16 cellular contexts compared by ENCODE assay signal in the genomic region with DNA sequence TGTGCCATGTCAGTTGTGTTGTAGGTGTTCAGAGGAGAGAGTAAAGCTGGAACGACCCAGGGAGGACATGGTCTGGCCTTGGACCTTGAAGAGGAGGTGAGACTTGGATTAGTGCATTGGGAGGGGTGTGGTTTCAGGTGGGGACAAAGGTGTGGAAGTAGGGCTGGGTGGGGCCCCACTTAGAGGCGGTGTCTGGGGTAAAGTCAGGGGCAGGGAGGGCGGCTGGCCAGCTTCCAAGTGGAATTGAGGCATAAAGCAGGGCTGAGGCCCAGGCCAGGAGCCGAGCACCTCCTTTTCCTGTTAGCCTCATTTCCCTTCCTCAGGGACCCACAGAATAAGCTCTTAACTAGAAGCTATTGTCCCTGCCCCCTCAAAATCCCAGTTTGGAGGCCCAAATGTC. TPM values are rescaled to one million over a fixed set of nuclear protein-coding genes. Genes with fewer than 3 reads are reported as not detected.
A peak's percentile ranks its signal among the peaks of the same experiment; 100 is the strongest.
DNase-seq lines count a peak whose midpoint lies in the region; ATAC-seq, FAIRE-seq and TF ChIP-seq lines count a peak whose summit lies in the region.
"Had no signal": no experiment of that assay in that cellular context is flagged by ENCODE, and none has a peak within 500 bp of the region (broad histone marks: within the 10 kb centered on the region; RNA-seq: fewer than 3 reads in every experiment).

No MANE protein-coding gene starts in this region.

- H3K4me3 ChIP-seq in K562 (no peak overlapping the region), keratinocyte (ENCODE audit: control insufficient read depth in 2 of 3, extremely low read depth in 1 of 3, insufficient read depth in 2 of 3, low read depth in 1 of 3, low read length in 3 of 3) (peak overlapping the region in 2 of 3 experiments; percentile 23 to 55), subcutaneous abdominal adipose tissue (ENCODE audit: low read depth in 1 of 5, low read length in 5 of 5) (no peak overlapping the region)
- no peak overlapping the region for H3K4me3 ChIP-seq in CD8-positive, alpha-beta T cell (ENCODE audit: low read depth, low read length)
- H3K4me3 ChIP-seq: cardiac muscle cell had no signal

- H3K27me3 ChIP-seq in K562 (ENCODE audit: control insufficient read depth in 2 of 2, insufficient read depth in 2 of 2, low read length in 2 of 2): peaks cover 0 to 5% of the 10 kb centered on the region in 2 experiments; a peak in 1 of 5 replicates
- no peaks in the 10 kb centered on the region for H3K27me3 ChIP-seq in keratinocyte (ENCODE audit: control insufficient read depth, extremely low read depth, insufficient read depth, low read length)
- H3K27me3 ChIP-seq in subcutaneous abdominal adipose tissue (ENCODE audit: control insufficient read depth in 5 of 5, insufficient read depth in 4 of 5, low read length in 5 of 5): no peaks in the 10 kb centered on the region
- H3K27me3 ChIP-seq in CD8-positive, alpha-beta T cell (ENCODE audit: insufficient read depth, low read length): no peaks in the 10 kb centered on the region
- H3K27me3 ChIP-seq: cardiac muscle cell had no signal

- POLR2A ChIA-PET in K562 (lab: Yijun Ruan, JAX): interaction anchor here (0.6 kb wide), 2 partner anchors 20 to 49 kb away, joined by 3 read pairs; no protein-coding TSS in a partner anchor
- POLR2A ChIA-PET in CD8-positive, alpha-beta T cell (lab: Charles Lee): interaction anchor here (0.6 kb wide), 1 partner anchor 248 kb away, joined by 4 read pairs; no protein-coding TSS in a partner anchor

- intact Hi-C loops in K562 (cut with micrococcal nuclease): no loop called here
- intact Hi-C loops in head of caudate nucleus (cut with DNase I): no loop called here
- intact Hi-C loops in CD8-positive, alpha-beta T cell (cut with DNase I, micrococcal nuclease): no loop called here

- no TSS peak for BruUV-seq in K562 (replicated peaks; lab: Mats Ljungman, UMichigan)

- H3K79me2 ChIP-seq in K562 (ENCODE audit: control insufficient read depth, insufficient read depth, low read length) (no peaks in the 10 kb centered on the region), keratinocyte (ENCODE audit: control insufficient read depth, insufficient read depth, low read length) (peaks cover 6% of the 10 kb centered on the region)

- H3K36me3 ChIP-seq in K562 (ENCODE audit: control insufficient read depth, insufficient read depth, low read length): no peaks in the 10 kb centered on the region
- no peaks in the 10 kb centered on the region for H3K36me3 ChIP-seq in keratinocyte (ENCODE audit: control insufficient read depth in 2 of 2, extremely low read depth in 1 of 2, insufficient read depth in 2 of 2, low read length in 2 of 2)
- no peaks in the 10 kb centered on the region for H3K36me3 ChIP-seq in subcutaneous abdominal adipose tissue (ENCODE audit: control insufficient read depth in 5 of 5, insufficient read depth in 5 of 5, low read length in 5 of 5)
- no peaks in the 10 kb centered on the region for H3K36me3 ChIP-seq in CD8-positive, alpha-beta T cell (ENCODE audit: insufficient read depth, low read length)
- H3K36me3 ChIP-seq: cardiac muscle cell had no signal

- H3K27ac ChIP-seq in K562 (ENCODE audit: extremely low read depth, low read depth, low read length) (no peak overlapping the region), keratinocyte (ENCODE audit: control insufficient read depth, insufficient read depth, low read length) (peak overlapping the region; percentile 71), subcutaneous abdominal adipose tissue (ENCODE audit: low read depth, low read length) (peak overlapping the region; percentile 37)
- H3K27ac ChIP-seq in CD8-positive, alpha-beta T cell (ENCODE audit: low read depth, low read length): no peak overlapping the region
- H3K27ac ChIP-seq: cardiac muscle cell had no signal

- no peak for TF ChIP-seq EP300 in K562 (IDR thresholded peaks at IDR 0.05; ENCODE audit: low read length)

- H3K9me3 Mint-ChIP-seq in HFFc6: no peaks in the 10 kb centered on the region
- H3K9me3 Mint-ChIP-seq in CD8-positive, alpha-beta T cell: peaks cover 5% of the 10 kb centered on the region
- H3K9me3 Mint-ChIP-seq: activated naive CD4-positive, alpha-beta T cell treated with anti-CD3 and anti-CD28 coated beads, Interleukin-2, amount 50 U/mL, for 24 hours; WTC11 had no signal

- WGBS in K562 (ENCODE audit: insufficient coverage, low coverage, missing lambda C conversion rate): 25% methylated on average over 2 of the region's 4 CpGs

- no peak for ATAC-seq in K562
- ATAC-seq in CD8-positive, alpha-beta T cell: no peak
- ATAC-seq: activated CD8-positive, alpha-beta memory T cell treated with anti-CD3 and anti-CD28 coated beads, Interleukin-2, amount 10 ng/mL, durations not matched to agents 7 days and 5 days; WTC11 had no signal

- no peaks in the 10 kb centered on the region for H3K9me1 ChIP-seq in K562 (ENCODE audit: control insufficient read depth, insufficient read depth, low read length)
- H3K9me1 ChIP-seq in keratinocyte (ENCODE audit: control insufficient read depth, extremely low read depth, insufficient read depth, low read length): no peaks in the 10 kb centered on the region

- H4K20me1 ChIP-seq in K562 (replicated peaks; ENCODE audit: control insufficient read depth, insufficient read depth, low read length) (no peaks in the 10 kb centered on the region), keratinocyte (ENCODE audit: control insufficient read depth, extremely low read depth, insufficient read depth, low read length) (no peaks in the 10 kb centered on the region)

- FAIRE-seq in K562 (lab: Jason Lieb, UNC) (no peak), keratinocyte (lab: Jason Lieb, UNC) (peak; percentile 62)
- FAIRE-seq: GM19239 had no signal

- DNase-seq in HFFc6 (no peak), K562 (ENCODE audit: extremely low read depth in 1 of 4, low spot score in 3 of 4) (no peak), keratinocyte (ENCODE audit: low read depth, low spot score) (no peak), inferior parietal cortex (ENCODE audit: extremely low spot score) (no peak), NCI-H1048 (lab: John Stamatoyannopoulos, UW) (no peak), head of caudate nucleus (no peak)
- DNase-seq in CD8-positive, alpha-beta T cell: no peak
- DNase-seq: activated CD8-positive, alpha-beta memory T cell treated with anti-CD3 and anti-CD28 coated beads, Interleukin-2, amount 10 ng/mL, durations not matched to agents 7 days and 5 days; CD8-positive, alpha-beta memory T cell; NCI-H2081; SK-N-SH had no signal

- dilution Hi-C loops in keratinocyte (cut with MboI; ENCODE audit: extremely low pct_ligation_motif_present, low sequenced_read_pairs): no loop called here

- peaks cover 65% of the 10 kb centered on the region for H3K4me1 Mint-ChIP-seq in HFFc6 (ENCODE audit: low read depth)
- H3K4me1 Mint-ChIP-seq in CD8-positive, alpha-beta T cell (ENCODE audit: low read depth): peaks cover 10% of the 10 kb centered on the region

- H3K9me3 ChIP-seq in K562 (replicated peaks; ENCODE audit: control insufficient read depth, insufficient read depth, low read depth, low read length) (no peaks in the 10 kb centered on the region), keratinocyte (ENCODE audit: control insufficient read depth, low read depth, low read length) (no peaks in the 10 kb centered on the region), subcutaneous abdominal adipose tissue (ENCODE audit: control insufficient read depth in 5 of 5, low read length in 5 of 5) (no peaks in the 10 kb centered on the region)
- no peaks in the 10 kb centered on the region for H3K9me3 ChIP-seq in CD8-positive, alpha-beta T cell (ENCODE audit: low read length)
- H3K9me3 ChIP-seq: SK-N-SH had no signal

- TF ChIP-seq CTCF in HFFc6 (IDR thresholded peaks at IDR 0.05) (no peak), K562 (IDR thresholded peaks at IDR 0.05 in 2 of 3, conservative IDR thresholded peaks at IDR 0.05 in 1 of 3; ENCODE audit: insufficient read depth in 2 of 3, low read depth in 1 of 3, low read length in 3 of 3) (no peak), keratinocyte (optimal IDR thresholded peaks at IDR 0.05 in 1 of 3, IDR thresholded peaks at IDR 0.05 in 1 of 3, conservative IDR thresholded peaks at IDR 0.05 in 1 of 3; ENCODE audit: extremely low read depth in 1 of 3, insufficient read depth in 2 of 3, low read length in 3 of 3) (no peak)
- TF ChIP-seq CTCF in CD8-positive, alpha-beta T cell (IDR thresholded peaks at IDR 0.05): no peak

- no peak overlapping the region for H3K4me3 Mint-ChIP-seq in HFFc6
- no peak overlapping the region for H3K4me3 Mint-ChIP-seq in CD8-positive, alpha-beta T cell
- H3K4me3 Mint-ChIP-seq: activated CD8-positive, alpha-beta memory T cell treated with anti-CD3 and anti-CD28 coated beads, Interleukin-2, amount 10 ng/mL, durations not matched to agents 7 days and 5 days; activated naive CD4-positive, alpha-beta T cell treated with anti-CD3 and anti-CD28 coated beads, Interleukin-2, amount 50 U/mL, for 24 hours; CD8-positive, alpha-beta memory T cell; WTC11 had no signal

- no peak for TF ChIP-seq POLR2A in K562 (conservative IDR thresholded peaks at IDR 0.05)

- H3K4me1 ChIP-seq in K562 (replicated peaks in 1 of 2; ENCODE audit: control insufficient read depth in 2 of 2, insufficient read depth in 2 of 2, low read length in 2 of 2): peaks cover 0 to 7% of the 10 kb centered on the region in 2 experiments; a peak in 3 of 5 replicates
- peaks cover 71% of the 10 kb centered on the region for H3K4me1 ChIP-seq in keratinocyte (ENCODE audit: control insufficient read depth, extremely low read depth, insufficient read depth, low read length)
- peaks cover 3 to 36% (median 5%) of the 10 kb centered on the region in 5 donors for H3K4me1 ChIP-seq in subcutaneous abdominal adipose tissue (ENCODE audit: control insufficient read depth in 5 of 5, insufficient read depth in 5 of 5, low read length in 5 of 5)
- peaks cover 10% of the 10 kb centered on the region for H3K4me1 ChIP-seq in CD8-positive, alpha-beta T cell (ENCODE audit: insufficient read depth, low read length)

- H3K4me2 ChIP-seq in K562 (ENCODE audit: insufficient read depth, low read length) (no peak overlapping the region), keratinocyte (ENCODE audit: control insufficient read depth, extremely low read depth, insufficient read depth, low read depth, low read length) (peak overlapping the region; percentile 69)
- H3K4me2 ChIP-seq: SK-N-SH had no signal

- TF ChIP-seq RAD21 in K562 (CRISPR knock-in tag; conservative IDR thresholded peaks at IDR 0.05 in 1 of 2, IDR thresholded peaks at IDR 0.05 in 1 of 2): no peak

- no peaks in the 10 kb centered on the region for H3K36me3 Mint-ChIP-seq in HFFc6 (ENCODE audit: low read depth)
- H3K36me3 Mint-ChIP-seq in CD8-positive, alpha-beta T cell: no peaks in the 10 kb centered on the region
- H3K36me3 Mint-ChIP-seq: activated CD8-positive, alpha-beta memory T cell treated with anti-CD3 and anti-CD28 coated beads, Interleukin-2, amount 10 ng/mL, durations not matched to agents 7 days and 5 days; activated naive CD4-positive, alpha-beta T cell treated with anti-CD3 and anti-CD28 coated beads, Interleukin-2, amount 50 U/mL, for 24 hours; CD8-positive, alpha-beta memory T cell; WTC11 had no signal

- no peak overlapping the region for H2AFZ ChIP-seq in K562 (ENCODE audit: low read depth, low read length)
- H2AFZ ChIP-seq in keratinocyte (ENCODE audit: control insufficient read depth, low read length): no peak overlapping the region

- H3K27ac Mint-ChIP-seq in HFFc6: peak overlapping the region; percentile 60; the same call in 1 of the 2 replicates
- H3K27ac Mint-ChIP-seq in CD8-positive, alpha-beta T cell: no peak overlapping the region
- H3K27ac Mint-ChIP-seq: activated CD8-positive, alpha-beta memory T cell treated with anti-CD3 and anti-CD28 coated beads, Interleukin-2, amount 10 ng/mL, durations not matched to agents 7 days and 5 days; CD8-positive, alpha-beta memory T cell had no signal

- H3K27me3 Mint-ChIP-seq in HFFc6 (ENCODE audit: insufficient read depth): no peaks in the 10 kb centered on the region
- no peaks in the 10 kb centered on the region for H3K27me3 Mint-ChIP-seq in CD8-positive, alpha-beta T cell (ENCODE audit: low read depth)
- H3K27me3 Mint-ChIP-seq: activated CD8-positive, alpha-beta memory T cell treated with anti-CD3 and anti-CD28 coated beads, Interleukin-2, amount 10 ng/mL, durations not matched to agents 7 days and 5 days; activated naive CD4-positive, alpha-beta T cell treated with anti-CD3 and anti-CD28 coated beads, Interleukin-2, amount 50 U/mL, for 24 hours had no signal

- H3K9ac ChIP-seq in K562 (ENCODE audit: insufficient read depth in 1 of 2, low read depth in 2 of 2, low read length in 2 of 2) (no peak overlapping the region), keratinocyte (ENCODE audit: control insufficient read depth, extremely low read depth, insufficient read depth, low read length) (peak overlapping the region; percentile 71), subcutaneous abdominal adipose tissue (ENCODE audit: low read length in 5 of 5) (no peak overlapping the region)

- CTCF ChIA-PET in K562 (lab: Yijun Ruan, JAX; ENCODE audit: low intra/inter-chr PET ratio): no interaction called here
- CTCF ChIA-PET in CD8-positive, alpha-beta T cell (lab: Charles Lee): no interaction called here

- in situ Hi-C loops in K562 (cut with MboI): no loop called here

RNA-seq across cellular contexts. Expression of a gene that starts 36.2 kb away (rescaled TPM):
- total RNA-seq in HFFc6 (2021; fragmentation: NEBNext Ultra II Directional; extraction: Animal tissue kit (Norgen Biotek cat#: 25700)): 100 to 1,000 TPM in 3 of 6 experiments, 10 to 100 TPM in 3; 93.8 to 117 (median 98.7) TPM
- total RNA-seq in K562 (2011; cell fraction: chromatin; rRNA removed; ENCODE audit: low replicate concordance): 104 and 176 TPM in 2 replicates
- 86.7 and 89.5 TPM in 2 replicates for total RNA-seq in K562 (2011; cell fraction: nucleolus; rRNA removed)
- 74.4 and 75.0 TPM in 2 replicates for total RNA-seq in K562 (2011; cell fraction: nucleoplasm; rRNA removed)
- total RNA-seq in K562 (2014; rRNA removed): 27.6 and 37.5 TPM in 2 replicates
- total RNA-seq in K562 (2014; rRNA removed; fragmentation: Illumina TruSeq; extraction: Trizol): 22.5 and 25.6 TPM in 2 replicates
- 27.4 and 27.9 TPM in 2 replicates for total RNA-seq in K562 (2015; rRNA removed; fragmentation: Illumina TruSeq; extraction: Trizol)
- 43.3 and 48.1 TPM in 2 replicates for total RNA-seq in K562 (2021)
- polyA plus RNA-seq in K562 (2011; rRNA removed): 20.3 and 27.7 TPM in 2 replicates
- polyA plus RNA-seq in K562 (2011; cell fraction: cytosol; rRNA removed): 18.4 and 30.1 TPM in 2 replicates
- polyA plus RNA-seq in K562 (2011; cell fraction: nucleus; rRNA removed): 111 and 183 TPM in 2 replicates
- 37.0 and 76.9 TPM in 2 replicates for polyA plus RNA-seq in K562 (2012)
- polyA plus RNA-seq in K562 (2014; fragmentation: Illumina TruSeq; extraction: Trizol): 32.2 and 33.4 TPM in 2 replicates
- 10 to 100 TPM in 1 of 2 experiments, 1 to 10 TPM in 1; 9.4 to 13.0 TPM for polyA plus RNA-seq in K562 (2014; fragmentation: Nextera tagmentation; extraction: Ambion mirVana)
- 17.0 and 19.0 TPM in 2 replicates for polyA plus RNA-seq in K562 (2014; rRNA removed)
- 75.9 and 104 TPM in 2 replicates for polyA minus RNA-seq in K562 (2011; rRNA and poly(A)+ RNA removed)
- polyA minus RNA-seq in K562 (2011; cell fraction: cytosol; rRNA and poly(A)+ RNA removed): 66.1 and 94.5 TPM in 2 replicates
- 56.8 and 166 TPM in 2 replicates for polyA minus RNA-seq in K562 (2011; cell fraction: nucleus; rRNA and poly(A)+ RNA removed)
- 271 to 566 TPM (median 289 TPM) in 3 replicates for polyA plus RNA-seq in keratinocyte
- 139 TPM for polyA plus RNA-seq in keratinocyte (2011; ENCODE audit: low read depth)
- polyA plus RNA-seq in keratinocyte (2011; cell fraction: cytosol; rRNA removed): 224 and 242 TPM in 2 replicates
- polyA plus RNA-seq in keratinocyte (2011; cell fraction: nucleus; rRNA removed): 1,762 and 1,792 TPM in 2 replicates
- 243 and 645 TPM in 2 replicates for polyA plus RNA-seq in keratinocyte (2012; ENCODE audit: low replicate concordance)
- 1,184 to 1,540 TPM (median 1,356 TPM) in 3 replicates for polyA minus RNA-seq in keratinocyte
- polyA minus RNA-seq in keratinocyte (2011; cell fraction: cytosol; rRNA and poly(A)+ RNA removed): 873 TPM
- 2,395 and 3,178 TPM in 2 replicates for polyA minus RNA-seq in keratinocyte (2011; cell fraction: nucleus; rRNA and poly(A)+ RNA removed)
- total RNA-seq in CD8-positive, alpha-beta T cell: 10 to 100 TPM; 46.8 to 52.1 TPM

Comparison
In these comparisons a context has a peak if more than half of its experiments do, and no peak if none do; other contexts are left out.
1. H3K27ac ChIP-seq: peak in keratinocyte (single experiment) and subcutaneous abdominal adipose tissue (single experiment); none in K562 (single experiment) and CD8-positive, alpha-beta T cell (single experiment).
2. H3K4me3 ChIP-seq: peak in keratinocyte (2 of 3); none in K562 (single experiment), subcutaneous abdominal adipose tissue (0 of 5) and CD8-positive, alpha-beta T cell (single experiment).